Comparison of ENCODE assay signal across 19 cellular contexts in the genomic region with DNA sequence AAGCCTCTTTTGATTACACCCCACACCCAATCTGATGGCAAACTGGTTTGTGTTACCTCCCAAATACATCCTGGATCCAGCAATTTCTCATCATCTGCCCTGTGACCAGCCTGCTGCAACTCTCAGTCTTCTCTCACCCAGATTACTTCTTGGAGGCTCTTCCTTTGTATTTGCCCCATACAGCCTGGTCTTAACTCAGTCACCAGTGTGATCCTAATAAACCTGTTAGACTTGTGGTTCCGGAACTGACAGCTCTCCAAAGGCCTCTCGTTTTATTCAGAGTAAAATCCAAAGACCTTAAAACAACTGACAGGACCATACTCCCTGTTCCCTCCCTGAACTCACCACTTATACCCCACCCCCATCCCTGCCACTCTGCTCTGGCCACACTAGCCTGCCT.
DNase-seq lines count a peak whose midpoint lies in the region; ATAC-seq, FAIRE-seq and TF ChIP-seq lines count a peak whose summit lies in the region.
"Had no signal": no experiment of that assay in that cellular context is flagged by ENCODE, and none has a peak within 500 bp of the region (broad histone marks: within the 10 kb centered on the region; RNA-seq: fewer than 3 reads in every experiment).

No MANE protein-coding gene starts in this region.

- no peak overlapping the region for H2BK120ac ChIP-seq in trophoblast cell (ENCODE audit: insufficient read depth, low read length, poor library complexity)

- H3K4me3 ChIP-seq in A549 (no peak overlapping the region), LNCaP clone FGC (ENCODE audit: low read depth, low read length) (no peak overlapping the region), epithelial cell of esophagus (ENCODE audit: low read length) (no peak overlapping the region), trophoblast cell (ENCODE audit: low read depth, low read length) (no peak overlapping the region), left lung (no peak overlapping the region)
- H3K4me3 ChIP-seq: HAP-1 had no signal

- H3K4me3 Mint-ChIP-seq in activated naive CD8-positive, alpha-beta T cell treated with anti-CD3 and anti-CD28 coated beads, Interleukin-2, amount 50 U/mL, for 24 hours = no peak overlapping the region
- H3K4me3 Mint-ChIP-seq: CD4-positive, alpha-beta memory T cell; HFFc6 had no signal

- H3K27ac ChIP-seq in A549 (peak overlapping the region; percentile 90 to 97), trophoblast cell (ENCODE audit: low read depth, low read length) (no peak overlapping the region), left lung (no peak overlapping the region)

- no peak overlapping the region for H3K4ac ChIP-seq in trophoblast cell (ENCODE audit: low read depth, low read length)

- TF ChIP-seq CTCF in A549 (IDR thresholded peaks at IDR 0.05) (no peak), LNCaP clone FGC (IDR thresholded peaks at IDR 0.05; ENCODE audit: control insufficient read depth, extremely low read depth, insufficient read depth) (no peak), epithelial cell of esophagus (IDR thresholded peaks at IDR 0.05; ENCODE audit: insufficient read depth, low read depth, low read length, missing control alignments) (no peak), left lung (IDR thresholded peaks at IDR 0.05) (no peak)

- H3K27me3 ChIP-seq in trophoblast cell (ENCODE audit: insufficient read depth, low read length) (no peaks in the 10 kb centered on the region), left lung (no peaks in the 10 kb centered on the region)

- FAIRE-seq in A549 (lab: Jason Lieb, UNC) = no peak
- FAIRE-seq: GM12891 had no signal

- H3K36me3 ChIP-seq in trophoblast cell (ENCODE audit: control insufficient read depth in 1 of 2, insufficient read depth in 2 of 2, low read length in 2 of 2) (no peaks in the 10 kb centered on the region), left lung (no peaks in the 10 kb centered on the region)
- H3K36me3 ChIP-seq: HAP-1 had no signal

- no peak overlapping the region for H3K14ac ChIP-seq in trophoblast cell (ENCODE audit: low read length)

- H2AFZ ChIP-seq in trophoblast cell (ENCODE audit: insufficient read depth, low read length, poor library complexity) = no peak overlapping the region

- TF ChIP-seq EP300 in A549 (IDR thresholded peaks at IDR 0.05) = no peak

- H3K18ac ChIP-seq in trophoblast cell (ENCODE audit: low read length) = no peak overlapping the region

- no peak overlapping the region for H2BK12ac ChIP-seq in trophoblast cell (ENCODE audit: low read length)

- peaks cover 10% of the 10 kb centered on the region for H3K9me3 Mint-ChIP-seq in activated naive CD8-positive, alpha-beta T cell treated with anti-CD3 and anti-CD28 coated beads, Interleukin-2, amount 50 U/mL, for 24 hours
- H3K9me3 Mint-ChIP-seq: HFFc6 had no signal

- intact Hi-C loops in left lung (cut with DNase I) = no loop called here

- TF ChIP-seq POLR2A in A549 (IDR thresholded peaks at IDR 0.05; ENCODE audit: low read length) = no peak

- no peak overlapping the region for H2BK5ac ChIP-seq in trophoblast cell (ENCODE audit: low read depth, low read length, poor library complexity)

- no peaks in the 10 kb centered on the region for H3K27me3 Mint-ChIP-seq in activated naive CD8-positive, alpha-beta T cell treated with anti-CD3 and anti-CD28 coated beads, Interleukin-2, amount 50 U/mL, for 24 hours
- H3K27me3 Mint-ChIP-seq: CD4-positive, alpha-beta memory T cell had no signal

- H4K12ac ChIP-seq in trophoblast cell (ENCODE audit: low read depth, low read length) = no peak overlapping the region

- no peaks in the 10 kb centered on the region for H3K79me1 ChIP-seq in trophoblast cell (ENCODE audit: low read length)

- H3K23ac ChIP-seq in trophoblast cell (ENCODE audit: low read length) = peak overlapping the region; percentile 76

- no peak overlapping the region for H4K91ac ChIP-seq in trophoblast cell (ENCODE audit: low read depth, low read length)

- POLR2A ChIA-PET in A549 (lab: Yijun Ruan, JAX) = interaction anchor here (1.5 to 1.8 kb wide), 2 partner anchors 19 to 253 kb away, joined by 4 to 23 read pairs; no protein-coding TSS in a partner anchor

- H3K36me3 Mint-ChIP-seq in activated naive CD8-positive, alpha-beta T cell treated with anti-CD3 and anti-CD28 coated beads, Interleukin-2, amount 50 U/mL, for 24 hours (ENCODE audit: low read depth) = no peaks in the 10 kb centered on the region
- H3K36me3 Mint-ChIP-seq: CD4-positive, alpha-beta memory T cell had no signal

- H3K4me2 ChIP-seq in A549 = peak overlapping the region; percentile 61; the same call in 1 of the 3 replicates
- no peak overlapping the region for H3K4me2 ChIP-seq in trophoblast cell (ENCODE audit: low read length)

- H3K79me2 ChIP-seq in trophoblast cell (ENCODE audit: control insufficient read depth, insufficient read depth, low read length, poor library complexity) = no peaks in the 10 kb centered on the region

- no peaks in the 10 kb centered on the region for H3K4me1 Mint-ChIP-seq in activated naive CD8-positive, alpha-beta T cell treated with anti-CD3 and anti-CD28 coated beads, Interleukin-2, amount 50 U/mL, for 24 hours

- H3K9ac ChIP-seq in trophoblast cell (ENCODE audit: low read length) = no peak overlapping the region

- 96% methylated on average over 2 of the region's 2 CpGs for WGBS in A549 (ENCODE audit: missing lambda C conversion rate)
- WGBS in trophoblast cell (ENCODE audit: extremely low coverage, insufficient coverage, insufficient read length) = no CpG with 5 or more reads among the region's 2 CpGs

- H3K4me1 ChIP-seq in A549 = peaks cover 32% of the 10 kb centered on the region
- peaks cover 0 to 2% of the 10 kb centered on the region in 2 experiments for H3K4me1 ChIP-seq in trophoblast cell (ENCODE audit: control insufficient read depth in 1 of 2, insufficient read depth in 2 of 2, low read length in 2 of 2)
- H3K4me1 ChIP-seq in left lung = no peaks in the 10 kb centered on the region
- H3K4me1 ChIP-seq: HAP-1 had no signal

- no peak overlapping the region for H4K8ac ChIP-seq in trophoblast cell (ENCODE audit: low read depth, low read length)

- peaks cover 42% of the 10 kb centered on the region for H3K9me3 ChIP-seq in A549
- H3K9me3 ChIP-seq in trophoblast cell (ENCODE audit: insufficient read depth, low read depth, low read length) = no peaks in the 10 kb centered on the region
- peaks cover 0 to 6% of the 10 kb centered on the region in 2 donors for H3K9me3 ChIP-seq in left lung
- H3K9me3 ChIP-seq: HAP-1 had no signal

- CTCF ChIA-PET in A549 (lab: Yijun Ruan, JAX) = interaction anchor here (1.1 to 2.0 kb wide), 2 partner anchors 18 to 334 kb away, joined by 4 to 5 read pairs; no protein-coding TSS in a partner anchor

- ATAC-seq in A549 = no peak
- ATAC-seq in left lung = no peak
- no peak for ATAC-seq in activated naive CD8-positive, alpha-beta T cell treated with anti-CD3 and anti-CD28 coated beads, Interleukin-2, amount 50 U/mL, for 24 hours

- no peak overlapping the region for H3K27ac Mint-ChIP-seq in activated naive CD8-positive, alpha-beta T cell treated with anti-CD3 and anti-CD28 coated beads, Interleukin-2, amount 50 U/mL, for 24 hours
- H3K27ac Mint-ChIP-seq: CD4-positive, alpha-beta memory T cell; HFFc6 had no signal

- no peak overlapping the region for H2AK5ac ChIP-seq in trophoblast cell (ENCODE audit: low read length)

- DNase-seq in A549 (ENCODE audit: low read depth in 1 of 2, low spot score in 1 of 2) (no peak), LNCaP clone FGC (ENCODE audit: low read depth) (peak; percentile 22), epithelial cell of esophagus (ENCODE audit: low read depth) (peak; percentile 59), trophoblast cell (peak in 1 of 2 donors; percentile 62), left lung (no peak)
- no peak for DNase-seq in activated naive CD8-positive, alpha-beta T cell treated with anti-CD3 and anti-CD28 coated beads, Interleukin-2, amount 50 U/mL, for 24 hours
- no peak for DNase-seq in activated effector memory CD4-positive, alpha-beta T cell treated with Interleukin-2 at 50 U/mL for 16 hours
- DNase-seq: 8988T; C1 segment of cervical spinal cord; Calu3; CD4-positive, alpha-beta memory T cell; COR-L47; DMS53; DMS79 treated with DMSO at 0.1 percent for 48 hours; GF-D8; GOT3; HFFc6 had no signal

- TF ChIP-seq RAD21 in A549 (conservative IDR thresholded peaks at IDR 0.05 in 1 of 2, IDR thresholded peaks at IDR 0.05 in 1 of 2) = no peak

TF ChIP-seq in A549, 52 proteins besides CTCF, POLR2A, EP300 and RAD21:
- no peak for TF ChIP-seq FOSB (CRISPR knock-in tag; IDR thresholded peaks at IDR 0.05)
- TF ChIP-seq CEBPB (IDR thresholded peaks at IDR 0.05) = no peak
- no peak for TF ChIP-seq CBX8 (IDR thresholded peaks at IDR 0.05)
- TF ChIP-seq, protein P1, sequence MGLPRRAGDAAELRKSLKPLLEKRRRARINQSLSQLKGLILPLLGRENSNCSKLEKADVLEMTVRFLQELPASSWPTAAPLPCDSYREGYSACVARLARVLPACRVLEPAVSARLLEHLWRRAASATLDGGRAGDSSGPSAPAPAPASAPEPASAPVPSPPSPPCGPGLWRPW (IDR thresholded peaks at IDR 0.05) = no peak
- no peak for TF ChIP-seq ZSCAN20 (CRISPR knock-in tag; IDR thresholded peaks at IDR 0.05)
- TF ChIP-seq SMC3 (IDR thresholded peaks at IDR 0.05) = no peak
- no peak for TF ChIP-seq SREBF2 (IDR thresholded peaks at IDR 0.05)
- no peak for TF ChIP-seq MAZ (IDR thresholded peaks at IDR 0.05; ENCODE audit: borderline replicate concordance, low read depth, low read length)
- TF ChIP-seq HEYL (CRISPR knock-in tag; IDR thresholded peaks at IDR 0.05) = no peak
- no peak for TF ChIP-seq HOXB5 (CRISPR knock-in tag; IDR thresholded peaks at IDR 0.05)
- TF ChIP-seq JUN (IDR thresholded peaks at IDR 0.05) = no peak
- TF ChIP-seq RNF2 (IDR thresholded peaks at IDR 0.05; ENCODE audit: borderline replicate concordance, low read depth) = no peak
- no peak for TF ChIP-seq HOXB13 (CRISPR knock-in tag; IDR thresholded peaks at IDR 0.05; ENCODE audit: low read depth)

Comparison
In these comparisons a context has a peak if more than half of its experiments do, and no peak if none do; other contexts are left out.
1. DNase-seq: peak in LNCaP clone FGC (single experiment) and epithelial cell of esophagus (single experiment); none in A549 (0 of 2), left lung (0 of 2), activated naive CD8-positive, alpha-beta T cell treated with anti-CD3 and anti-CD28 coated beads, Interleukin-2, amount 50 U/mL, for 24 hours (single experiment) and activated effector memory CD4-positive, alpha-beta T cell treated with Interleukin-2 at 50 U/mL for 16 hours (single experiment).
2. H3K27ac ChIP-seq: peak in A549 (2 of 2); none in trophoblast cell (single experiment) and left lung (0 of 2).